ENCODE assay signal across 8 cellular contexts in genomic region chr11:117178210-117179034, GRCh38. TPM values are rescaled to one million over a fixed set of nuclear protein-coding genes. Genes with fewer than 3 reads are reported as not detected.
DNase-seq lines count a peak whose midpoint lies in the region; ATAC-seq and TF ChIP-seq lines count a peak whose summit lies in the region.

SIDT2 (plus strand) TSS chr11:117178743; CDS start chr11:117179264, 521 bp downstream.

- ATAC-seq in GM19463 (IDR thresholded peaks at IDR 0.05; ENCODE audit: unreplicated experiment) (peak; percentile 89), lower lobe of right lung (peak; percentile 96 to 97)

- H3K27ac Mint-ChIP-seq in CD4-positive, alpha-beta memory T cell = peak within 1 kb of the TSS; percentile 93 to 98 (median 97)

- H3K4me3 ChIP-seq in CD4-positive, alpha-beta memory T cell (ENCODE audit: low read length in 2 of 2) = peak within 1 kb of the TSS; percentile 76 to 80
- H3K4me3 ChIP-seq in lower lobe of right lung = peak within 1 kb of the TSS; percentile 98

- peak within 1 kb of the TSS; percentile 73 for H3K27ac ChIP-seq in CD4-positive, alpha-beta memory T cell (ENCODE audit: low read depth, low read length)
- H3K27ac ChIP-seq in lower lobe of right lung = peak within 1 kb of the TSS; percentile 97

- TF ChIP-seq CTCF in lower lobe of right lung (IDR thresholded peaks at IDR 0.05) = no peak

- H3K4me1 ChIP-seq in CD4-positive, alpha-beta memory T cell (ENCODE audit: insufficient read depth, low read length) = peaks cover 30% of the 10 kb centered on the region
- peaks cover 36% of the 10 kb centered on the region for H3K4me1 ChIP-seq in lower lobe of right lung

- intact Hi-C loops in CD4-positive, alpha-beta memory T cell (cut with micrococcal nuclease) = loop anchor here (1.0 to 5.0 kb wide), 6 partner anchors 34 to 406 kb away; partner anchors contain the start of genes BUD13, CEP164, PAFAH1B2 and PCSK7
- intact Hi-C loops in lower lobe of right lung (cut with DNase I) = no loop called here

- POLR2A ChIA-PET in CD4-positive, alpha-beta memory T cell (lab: Charles Lee; ENCODE audit: partially characterized antibody) = interaction anchor here (0.5 to 4.8 kb wide), 22 partner anchors 9 to 1929 kb away, joined by 3 to 75 read pairs (median 4); partner anchors contain the start of genes APOA5, BACE1, BUD13 and KMT2A

- H3K27me3 Mint-ChIP-seq in CD4-positive, alpha-beta memory T cell = no peaks in the 10 kb centered on the region

- no peaks in the 10 kb centered on the region for H3K9me3 ChIP-seq in CD4-positive, alpha-beta memory T cell (ENCODE audit: control insufficient read depth in 1 of 2, low read length in 2 of 2)
- no peaks in the 10 kb centered on the region for H3K9me3 ChIP-seq in lower lobe of right lung

- H3K36me3 Mint-ChIP-seq in CD4-positive, alpha-beta memory T cell = peaks cover under 1 to 10% of the 10 kb centered on the region in 2 donors

- peak; percentile 85 to 90 (median 86) for DNase-seq in CD4-positive, alpha-beta memory T cell
- DNase-seq in HS-27A (ENCODE audit: low read depth) (peak; percentile 57), NK-92 (lab: John Stamatoyannopoulos, UW; ENCODE audit: unreplicated experiment) (peak; percentile 8), lower lobe of right lung (peak; percentile 97)
- peak; percentile 68 to 84 for DNase-seq in activated CD8-positive, alpha-beta memory T cell treated with anti-CD3 and anti-CD28 coated beads for 1 hour (ENCODE audit: extremely low read depth in 1 of 2, low read depth in 1 of 2)
- peak; percentile 87 for DNase-seq in effector CD4-positive, alpha-beta T cell
- peak; percentile 75 to 89 (median 83) for DNase-seq in stimulated activated CD4-positive, alpha-beta T cell treated with anti-CD3 and anti-CD28 coated beads, TNF-alpha, amount 100 ng/mL, for 24 hours (ENCODE audit: low read depth in 3 of 3)

- H3K4me3 Mint-ChIP-seq in CD4-positive, alpha-beta memory T cell = peak within 1 kb of the TSS; percentile 94 to 99 (median 94)

- CTCF ChIA-PET in CD4-positive, alpha-beta memory T cell (lab: Charles Lee; ENCODE audit: partially characterized antibody) = interaction anchor here (0.6 to 5.1 kb wide), 11 partner anchors 16 to 1762 kb away, joined by 3 to 48 read pairs (median 6); partner anchors contain the start of genes PAFAH1B2 and PCSK7

- no peaks in the 10 kb centered on the region for H3K27me3 ChIP-seq in CD4-positive, alpha-beta memory T cell (ENCODE audit: insufficient read depth, low read length)
- no peaks in the 10 kb centered on the region for H3K27me3 ChIP-seq in lower lobe of right lung (ENCODE audit: low read depth)

- peaks cover 5% of the 10 kb centered on the region for H3K36me3 ChIP-seq in CD4-positive, alpha-beta memory T cell (ENCODE audit: insufficient read depth, low read length)
- H3K36me3 ChIP-seq in lower lobe of right lung = peaks cover 17% of the 10 kb centered on the region

- H3K9me3 Mint-ChIP-seq in CD4-positive, alpha-beta memory T cell = no peaks in the 10 kb centered on the region

- peaks cover 21 to 45% (median 34%) of the 10 kb centered on the region in 4 donors for H3K4me1 Mint-ChIP-seq in CD4-positive, alpha-beta memory T cell

RNA-seq across cellular contexts. Expression of gene SIDT2, which starts in this region (rescaled TPM):
- 10 to 100 TPM; 60.2 to 67.3 TPM for total RNA-seq in CD4-positive, alpha-beta memory T cell
- polyA plus RNA-seq in CD4-positive, alpha-beta memory T cell = 1 to 10 TPM; 2.1 to 4.1 TPM
- total RNA-seq in lower lobe of right lung = 190 TPM

Comparison
In these comparisons a context has a peak if more than half of its experiments do, and no peak if none do; other contexts are left out.
1. Peak in every context shown above with its lines: DNase-seq, ATAC-seq, H3K4me3 ChIP-seq and H3K27ac ChIP-seq.
2. DNase-seq: peak in every context shown above with its lines; median percentile 97 in lower lobe of right lung; 87 in effector CD4-positive, alpha-beta T cell; 86 in CD4-positive, alpha-beta memory T cell; 83 in stimulated activated CD4-positive, alpha-beta T cell treated with anti-CD3 and anti-CD28 coated beads, TNF-alpha, amount 100 ng/mL, for 24 hours; 76 in activated CD8-positive, alpha-beta memory T cell treated with anti-CD3 and anti-CD28 coated beads for 1 hour; 57 in HS-27A; 8 in NK-92.